Comparison of ENCODE assay signal across 1 cellular context in the genomic region with DNA sequence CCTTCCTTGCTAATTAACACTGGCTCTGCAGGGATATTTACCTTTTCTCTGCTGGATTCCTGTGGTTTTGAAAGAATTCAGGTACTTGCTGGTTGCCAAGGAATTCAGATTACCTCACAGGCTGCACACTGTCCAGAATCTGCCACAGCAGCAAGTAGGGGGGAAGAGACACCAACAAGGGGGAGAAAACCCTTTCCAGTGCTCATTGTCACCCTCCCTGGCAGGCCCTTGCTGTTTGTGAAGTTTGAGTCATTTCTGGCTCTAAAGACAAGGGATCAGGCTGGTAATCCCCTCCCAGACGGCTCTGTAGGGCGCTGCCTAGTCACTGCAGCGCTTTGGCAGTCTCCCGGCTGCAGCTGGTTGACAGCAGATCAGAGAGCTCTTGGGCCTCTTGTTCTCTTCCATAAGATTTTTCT.
TF ChIP-seq lines count a peak whose summit lies in the region.

No MANE protein-coding gene starts in this region.

TF ChIP-seq in HepG2, 621 proteins besides CTCF, POLR2A, EP300 and RAD21 (continued from another document):
- TF ChIP-seq CEBPG (CRISPR knock-in tag; IDR thresholded peaks at IDR 0.05) (peak; percentile 66; the same call in 1 of the 2 replicates), ATRX (CRISPR knock-in tag; IDR thresholded peaks at IDR 0.05; ENCODE audit: borderline replicate concordance) (no peak), HDAC2 (CRISPR knock-in tag; IDR thresholded peaks at IDR 0.05) (0 out of 2 replicates have a peak, but pooled peaks have one; percentile 20), XRCC5 (optimal IDR thresholded peaks at IDR 0.05; ENCODE audit: low read length) (peak; percentile 79), NFRKB (IDR thresholded peaks at IDR 0.05) (no peak), ZFP90 (CRISPR knock-in tag; IDR thresholded peaks at IDR 0.05; ENCODE audit: borderline replicate concordance) (peak; percentile 57; the same call in 1 of the 2 replicates), ZNF354B (CRISPR knock-in tag; IDR thresholded peaks at IDR 0.05) (no peak)
- TF ChIP-seq, protein P1, sequence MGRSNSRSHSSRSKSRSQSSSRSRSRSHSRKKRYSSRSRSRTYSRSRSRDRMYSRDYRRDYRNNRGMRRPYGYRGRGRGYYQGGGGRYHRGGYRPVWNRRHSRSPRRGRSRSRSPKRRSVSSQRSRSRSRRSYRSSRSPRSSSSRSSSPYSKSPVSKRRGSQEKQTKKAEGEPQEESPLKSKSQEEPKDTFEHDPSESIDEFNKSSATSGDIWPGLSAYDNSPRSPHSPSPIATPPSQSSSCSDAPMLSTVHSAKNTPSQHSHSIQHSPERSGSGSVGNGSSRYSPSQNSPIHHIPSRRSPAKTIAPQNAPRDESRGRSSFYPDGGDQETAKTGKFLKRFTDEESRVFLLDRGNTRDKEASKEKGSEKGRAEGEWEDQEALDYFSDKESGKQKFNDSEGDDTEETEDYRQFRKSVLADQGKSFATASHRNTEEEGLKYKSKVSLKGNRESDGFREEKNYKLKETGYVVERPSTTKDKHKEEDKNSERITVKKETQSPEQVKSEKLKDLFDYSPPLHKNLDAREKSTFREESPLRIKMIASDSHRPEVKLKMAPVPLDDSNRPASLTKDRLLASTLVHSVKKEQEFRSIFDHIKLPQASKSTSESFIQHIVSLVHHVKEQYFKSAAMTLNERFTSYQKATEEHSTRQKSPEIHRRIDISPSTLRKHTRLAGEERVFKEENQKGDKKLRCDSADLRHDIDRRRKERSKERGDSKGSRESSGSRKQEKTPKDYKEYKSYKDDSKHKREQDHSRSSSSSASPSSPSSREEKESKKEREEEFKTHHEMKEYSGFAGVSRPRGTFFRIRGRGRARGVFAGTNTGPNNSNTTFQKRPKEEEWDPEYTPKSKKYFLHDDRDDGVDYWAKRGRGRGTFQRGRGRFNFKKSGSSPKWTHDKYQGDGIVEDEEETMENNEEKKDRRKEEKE (IDR thresholded peaks at IDR 0.05): no peak
- TF ChIP-seq, protein P2, sequence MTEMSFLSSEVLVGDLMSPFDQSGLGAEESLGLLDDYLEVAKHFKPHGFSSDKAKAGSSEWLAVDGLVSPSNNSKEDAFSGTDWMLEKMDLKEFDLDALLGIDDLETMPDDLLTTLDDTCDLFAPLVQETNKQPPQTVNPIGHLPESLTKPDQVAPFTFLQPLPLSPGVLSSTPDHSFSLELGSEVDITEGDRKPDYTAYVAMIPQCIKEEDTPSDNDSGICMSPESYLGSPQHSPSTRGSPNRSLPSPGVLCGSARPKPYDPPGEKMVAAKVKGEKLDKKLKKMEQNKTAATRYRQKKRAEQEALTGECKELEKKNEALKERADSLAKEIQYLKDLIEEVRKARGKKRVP (CRISPR knock-in tag; IDR thresholded peaks at IDR 0.05): peak in 1 of 2 experiments; percentile 29; a peak in 1 of 4 replicates
